In genomic region chr14:61319706-61320105, GRCh38 we compare ENCODE assay signal across 26 cellular contexts. TPM values are rescaled to one million over a fixed set of nuclear protein-coding genes. Genes with fewer than 3 reads are reported as not detected.
DNase-seq lines count a peak whose midpoint lies in the region; ATAC-seq, FAIRE-seq and TF ChIP-seq lines count a peak whose summit lies in the region.
"Had no signal": no experiment of that assay in that cellular context is flagged by ENCODE, and none has a peak within 500 bp of the region (broad histone marks: within the 10 kb centered on the region; RNA-seq: fewer than 3 reads in every experiment).

No MANE protein-coding gene starts in this region.

- H3K9me3 ChIP-seq in HepG2 (ENCODE audit: low read length) (no peaks in the 10 kb centered on the region), right lobe of liver (no peaks in the 10 kb centered on the region), Loucy (ENCODE audit: insufficient read depth, low read depth, low read length) (no peaks in the 10 kb centered on the region), thyroid gland (no peaks in the 10 kb centered on the region), MG63 (no peaks in the 10 kb centered on the region)
- H3K9me3 ChIP-seq: A549, BE2C, Caco-2, HAP-1 had no signal

- no TSS peak for BruUV-seq in HepG2 (replicated peaks; lab: Mats Ljungman, UMichigan)

- no peak for TF ChIP-seq RAD21 in HepG2 (CRISPR knock-in tag; IDR thresholded peaks at IDR 0.05)

- H3K27me3 ChIP-seq in HepG2 (ENCODE audit: control insufficient read depth in 1 of 2, insufficient read depth in 2 of 2, low read length in 2 of 2) (peaks cover 0 to 17% of the 10 kb centered on the region in 2 experiments; a peak in 2 of 5 replicates), right lobe of liver (no peaks in the 10 kb centered on the region), Loucy (ENCODE audit: insufficient read depth, low read length, poor library complexity, severe bottlenecking) (no peaks in the 10 kb centered on the region), thyroid gland (no peaks in the 10 kb centered on the region), MG63 (no peaks in the 10 kb centered on the region)

- no peak for FAIRE-seq in HepG2 (lab: Jason Lieb, UNC)
- FAIRE-seq: A549, D721Med, G401.6, GM19239, H54 had no signal

- H3K36me3 ChIP-seq in HepG2 (replicated peaks in 1 of 2; ENCODE audit: control insufficient read depth in 1 of 2, insufficient read depth in 2 of 2, low read length in 2 of 2) (no peaks in the 10 kb centered on the region), right lobe of liver (no peaks in the 10 kb centered on the region), Loucy (ENCODE audit: insufficient read depth, low read length) (no peaks in the 10 kb centered on the region), thyroid gland (no peaks in the 10 kb centered on the region), MG63 (no peaks in the 10 kb centered on the region)
- H3K36me3 ChIP-seq: BE2C; BLaER1 treated with 17β-estradiol and CSF1 and Interleukin-3, amounts not matched to agents 10 nM and 100 nM; HAP-1 had no signal

- peaks cover 14% of the 10 kb centered on the region for H3K4me1 Mint-ChIP-seq in activated T-helper 1 cell treated with anti-CD3 and anti-CD28 coated beads, Interleukin-12 subunit alpha, Interleukin-12 subunit beta, Interleukin-2, Interleukin-4 antibody, amounts not matched to agents 30 ng/mL and 10 ng/mL and 1 ng/mL, durations not matched to agents 14 hours and 24 hours and 36 hours (ENCODE audit: low read depth)

- H3K4me1 ChIP-seq in HepG2 (ENCODE audit: insufficient read depth, low read length), result no peaks in the 10 kb centered on the region
- peaks cover 0 to 14% (median 0%) of the 10 kb centered on the region in 4 donors for H3K4me1 ChIP-seq in right lobe of liver
- peaks cover 32% of the 10 kb centered on the region for H3K4me1 ChIP-seq in Loucy (ENCODE audit: insufficient read depth, low read length, poor library complexity, severe bottlenecking)
- H3K4me1 ChIP-seq in thyroid gland, result peaks cover 11 to 33% of the 10 kb centered on the region in 2 donors
- H3K4me1 ChIP-seq: BE2C had no signal

- ATAC-seq in HepG2 (no peak), right lobe of liver (no peak)
- ATAC-seq: A549; CD8-positive, alpha-beta T cell had no signal

- no peak overlapping the region for H3K27ac Mint-ChIP-seq in activated T-helper 1 cell treated with anti-CD3 and anti-CD28 coated beads, Interleukin-12 subunit alpha, Interleukin-12 subunit beta, Interleukin-2, Interleukin-4 antibody, amounts not matched to agents 30 ng/mL and 10 ng/mL and 1 ng/mL, durations not matched to agents 14 hours and 24 hours and 36 hours
- H3K27ac Mint-ChIP-seq: CD8-positive, alpha-beta T cell; HFFc6 had no signal

- H4K20me1 ChIP-seq in HepG2 (ENCODE audit: insufficient read depth, low read length) (no peaks in the 10 kb centered on the region), Loucy (ENCODE audit: insufficient read depth, low read length, poor library complexity, severe bottlenecking) (peaks cover 17% of the 10 kb centered on the region)
- H4K20me1 ChIP-seq: BLaER1 treated with 17β-estradiol and CSF1 and Interleukin-3, amounts not matched to agents 10 nM and 100 nM had no signal

- TF ChIP-seq EP300 in HepG2 (IDR thresholded peaks at IDR 0.05; ENCODE audit: low read depth in 2 of 2, low read length in 2 of 2) (no peak), HepG2 (CRISPR knock-in tag; IDR thresholded peaks at IDR 0.05; ENCODE audit: borderline replicate concordance) (no peak)

- H3K27me3 Mint-ChIP-seq in activated T-helper 1 cell treated with anti-CD3 and anti-CD28 coated beads, Interleukin-12 subunit alpha, Interleukin-12 subunit beta, Interleukin-2, Interleukin-4 antibody, amounts not matched to agents 30 ng/mL and 10 ng/mL and 1 ng/mL, durations not matched to agents 14 hours and 24 hours and 36 hours (ENCODE audit: insufficient read depth), result no peaks in the 10 kb centered on the region

- H3K9me3 Mint-ChIP-seq in activated T-helper 1 cell treated with anti-CD3 and anti-CD28 coated beads, Interleukin-12 subunit alpha, Interleukin-12 subunit beta, Interleukin-2, Interleukin-4 antibody, amounts not matched to agents 30 ng/mL and 10 ng/mL and 1 ng/mL, durations not matched to agents 14 hours and 24 hours and 36 hours, result peaks cover 1% of the 10 kb centered on the region
- H3K9me3 Mint-ChIP-seq: HFFc6 had no signal

- H2AFZ ChIP-seq in HepG2 (ENCODE audit: low read length) (peak overlapping the region; percentile 27), Loucy (ENCODE audit: low read length) (no peak overlapping the region)

- H3K9me2 ChIP-seq in Loucy (replicated peaks; ENCODE audit: low read depth, low read length), result no peaks in the 10 kb centered on the region

- H3K4me3 ChIP-seq in HepG2 (replicated peaks in 1 of 3; ENCODE audit: insufficient read depth in 1 of 3, low read depth in 2 of 3, low read length in 3 of 3) (no peak overlapping the region), right lobe of liver (no peak overlapping the region), Loucy (ENCODE audit: low read length, poor library complexity, severe bottlenecking) (no peak overlapping the region), thyroid gland (replicated peaks in 1 of 3) (no peak overlapping the region), MG63 (no peak overlapping the region)
- H3K4me3 ChIP-seq: A549; BLaER1 treated with 17β-estradiol and CSF1 and Interleukin-3, amounts not matched to agents 10 nM and 100 nM; HAP-1 had no signal

- H3K4me3 Mint-ChIP-seq in activated T-helper 1 cell treated with anti-CD3 and anti-CD28 coated beads, Interleukin-12 subunit alpha, Interleukin-12 subunit beta, Interleukin-2, Interleukin-4 antibody, amounts not matched to agents 30 ng/mL and 10 ng/mL and 1 ng/mL, durations not matched to agents 14 hours and 24 hours and 36 hours, result no peak overlapping the region
- H3K4me3 Mint-ChIP-seq: CD8-positive, alpha-beta T cell; HFFc6 had no signal

- H3K27ac ChIP-seq in HepG2 (ENCODE audit: extremely low read length, insufficient read depth, low read length) (no peak overlapping the region), right lobe of liver (no peak overlapping the region), thyroid gland (peak overlapping the region; percentile 84 to 87 (median 84))
- H3K27ac ChIP-seq: A549; BLaER1 treated with 17β-estradiol and CSF1 and Interleukin-3, amounts not matched to agents 10 nM and 100 nM had no signal

- H3K9ac ChIP-seq in HepG2 (ENCODE audit: insufficient read depth, low read depth, low read length), result no peak overlapping the region
- H3K9ac ChIP-seq in Loucy (ENCODE audit: low read depth, low read length, poor library complexity, severe bottlenecking), result no peak overlapping the region
- H3K9ac ChIP-seq: BLaER1 treated with 17β-estradiol and CSF1 and Interleukin-3, amounts not matched to agents 10 nM and 100 nM had no signal

- POLR2A ChIA-PET in HepG2 (lab: Yijun Ruan, JAX), result no interaction called here

- H3K79me2 ChIP-seq in HepG2 (ENCODE audit: insufficient read depth, low read length) (no peaks in the 10 kb centered on the region), Loucy (ENCODE audit: insufficient read depth, low read length) (peaks cover 43% of the 10 kb centered on the region)

- intact Hi-C loops in HepG2 (cut with micrococcal nuclease; ENCODE audit: unreplicated experiment), result no loop called here
- intact Hi-C loops in right lobe of liver (cut with DNase I), result no loop called here
- intact Hi-C loops in thyroid gland (cut with DNase I), result no loop called here
- intact Hi-C loops in activated T-helper 1 cell treated with anti-CD3 and anti-CD28 coated beads, Interleukin-12 subunit alpha, Interleukin-12 subunit beta, Interleukin-2, Interleukin-4 antibody, amounts not matched to agents 30 ng/mL and 10 ng/mL and 1 ng/mL, durations not matched to agents 14 hours and 24 hours and 36 hours (cut with micrococcal nuclease), result loop anchor here (2.0 to 10.0 kb wide), 4 partner anchors 23 to 1225 kb away; partner anchors contain the start of genes PCNX4 and TMEM30B

- DNase-seq in HepG2 (ENCODE audit: low spot score) (no peak), right lobe of liver (no peak), ELF-1 (ENCODE audit: low read depth, low spot score) (peak; percentile 23), thyroid gland (peak; percentile 58 to 62), MG63 (no peak), GM19240 (ENCODE audit: insufficient read length, low spot score) (no peak)
- DNase-seq in activated T-helper 1 cell treated with anti-CD3 and anti-CD28 coated beads, Interleukin-12 subunit alpha, Interleukin-12 subunit beta, Interleukin-2, Interleukin-4 antibody, amounts not matched to agents 30 ng/mL and 10 ng/mL and 1 ng/mL, durations not matched to agents 14 hours and 24 hours and 36 hours (ENCODE audit: low spot score), result no peak
- DNase-seq: 8988T; ACHN; AML-193; BE2C; Caco-2; CD8-positive, alpha-beta T cell; DMS 273 treated with DMSO at 0.1 percent for 48 hours; DMS79; GOT3; HFFc6 had no signal

- H3K36me3 Mint-ChIP-seq in activated T-helper 1 cell treated with anti-CD3 and anti-CD28 coated beads, Interleukin-12 subunit alpha, Interleukin-12 subunit beta, Interleukin-2, Interleukin-4 antibody, amounts not matched to agents 30 ng/mL and 10 ng/mL and 1 ng/mL, durations not matched to agents 14 hours and 24 hours and 36 hours (ENCODE audit: low read depth), result peaks cover 16% of the 10 kb centered on the region

- no peak for TF ChIP-seq POLR2A in HepG2 (IDR thresholded peaks at IDR 0.05; ENCODE audit: insufficient read depth in 1 of 2, low read depth in 2 of 2, low read length in 2 of 2)
- TF ChIP-seq POLR2A in right lobe of liver (IDR thresholded peaks at IDR 0.05), result no peak
- peak in 1 of 2 donors; percentile 15 for TF ChIP-seq POLR2A in thyroid gland (IDR thresholded peaks at IDR 0.05)

- CTCF ChIA-PET in HepG2 (lab: Yijun Ruan, JAX; ENCODE audit: low intra/inter-chr PET ratio, low total read pairs), result no interaction called here

- no peak for TF ChIP-seq CTCF in HepG2 (CRISPR knock-in tag; IDR thresholded peaks at IDR 0.05)
- TF ChIP-seq CTCF in right lobe of liver (IDR thresholded peaks at IDR 0.05), result no peak
- TF ChIP-seq CTCF in Loucy (conservative IDR thresholded peaks at IDR 0.05; ENCODE audit: low read length), result no peak
- TF ChIP-seq CTCF in thyroid gland (IDR thresholded peaks at IDR 0.05), result no peak

- no peak overlapping the region for H3K4me2 ChIP-seq in HepG2 (ENCODE audit: low read depth, low read length)
- H3K4me2 ChIP-seq in Loucy (ENCODE audit: low read depth, low read length, poor library complexity, severe bottlenecking), result peak overlapping the region; percentile 3
- H3K4me2 ChIP-seq: A549 had no signal

- no peaks in the 10 kb centered on the region; the same call in 1 of the 2 replicates for H3F3A ChIP-seq in Loucy (ENCODE audit: low read depth)

- in situ Hi-C loops in HepG2 (cut with HindIII; ENCODE audit: extremely low pct_ligation_motif_present, low pct_unique_long_range_greater_than_20kb), result no loop called here

- WGBS in HepG2 (ENCODE audit: low lambda C conversion rate), result 29% methylated on average over 6 of the region's 6 CpGs
- WGBS in right lobe of liver (ENCODE audit: insufficient coverage, low coverage, low lambda C conversion rate, missing lambda C conversion rate), result 89% methylated on average over 3 of the region's 6 CpGs
- WGBS in thyroid gland, 2 donors, result 38 to 49% methylated on average over 6 of the region's 6 CpGs

RNA-seq across cellular contexts. Expression of gene PRKCH, which starts 1.7 kb away (rescaled TPM):
- total RNA-seq in HepG2 (2016; rRNA removed; fragmentation: Illumina TruSeq; extraction: Trizol) (1.3 and 1.9 TPM in 2 replicates), right lobe of liver (10 to 100 TPM in 2 of 6 experiments, 1 to 10 TPM in 4; 5.0 to 12.1 (median 8.8) TPM), thyroid gland (10 to 100 TPM; 34.0 to 68.7 (median 49.8) TPM)
- total RNA-seq in HepG2 (2016; cell fraction: cytosol; rRNA removed; fragmentation: Illumina TruSeq; extraction: Trizol; ENCODE audit: low read depth), result 0.40 and 0.44 TPM in 2 replicates
- total RNA-seq in HepG2 (2016; cell fraction: insoluble cytoplasmic fraction; rRNA removed; fragmentation: Illumina TruSeq; extraction: Trizol), result 1.0 and 1.8 TPM in 2 replicates
- total RNA-seq in HepG2 (2016; cell fraction: membrane; rRNA removed; fragmentation: Illumina TruSeq; extraction: Trizol), result 0.93 and 1.4 TPM in 2 replicates
- total RNA-seq in HepG2 (2016; cell fraction: nucleus; rRNA removed; fragmentation: Illumina TruSeq; extraction: Trizol), result 2.2 and 3.9 TPM in 2 replicates
- polyA plus RNA-seq in HepG2 (2011; rRNA removed), result 0.47 and 0.48 TPM in 2 replicates
- polyA plus RNA-seq in HepG2 (2011; cell fraction: cytosol; rRNA removed), result 0.31 and 0.72 TPM in 2 replicates
- 0.48 and 0.74 TPM in 2 replicates for polyA plus RNA-seq in HepG2 (2011; cell fraction: nucleus; rRNA removed)
- 0.24 and 1.3 TPM in 2 replicates for polyA plus RNA-seq in HepG2 (2012)
- polyA plus RNA-seq in HepG2 (2016; cell fraction: cytosol; fragmentation: Illumina TruSeq; extraction: Trizol; ENCODE audit: low read depth), result 0.06 and 0.10 TPM in 2 replicates
- 0.99 and 1.9 TPM in 2 replicates for polyA plus RNA-seq in HepG2 (2016; cell fraction: insoluble cytoplasmic fraction; fragmentation: Illumina TruSeq; extraction: Trizol; ENCODE audit: low read depth)
- polyA plus RNA-seq in HepG2 (2016; cell fraction: membrane; fragmentation: Illumina TruSeq; extraction: Trizol; ENCODE audit: low read depth), result 0.19 and 0.48 TPM in 2 replicates
- polyA plus RNA-seq in HepG2 (2016; cell fraction: nucleus; fragmentation: Illumina TruSeq; extraction: Trizol; ENCODE audit: insufficient read depth, low read depth), result 0.91 and 1.4 TPM in 2 replicates
- 1.9 and 3.2 TPM in 2 replicates for polyA minus RNA-seq in HepG2 (2011; rRNA and poly(A)+ RNA removed; ENCODE audit: low replicate concordance)
- polyA minus RNA-seq in HepG2 (2011; cell fraction: cytosol; rRNA and poly(A)+ RNA removed), result 1.7 TPM in 1 of 2 replicates, not detected in the other
- 1.2 and 1.3 TPM in 2 replicates for polyA minus RNA-seq in HepG2 (2011; cell fraction: nucleus; rRNA and poly(A)+ RNA removed)
- 5.3 and 6.0 TPM in 2 replicates for total RNA-seq in MG63 (2014; rRNA removed; shearing (Covaris generic); ENCODE audit: low replicate concordance)
- total RNA-seq in activated T-helper 1 cell treated with anti-CD3 and anti-CD28 coated beads, Interleukin-12 subunit alpha, Interleukin-12 subunit beta, Interleukin-2, Interleukin-4 antibody, amounts not matched to agents 30 ng/mL and 10 ng/mL and 1 ng/mL, durations not matched to agents 14 hours and 24 hours and 36 hours, result 145 and 151 TPM in 2 replicates

RNA-seq across cellular contexts. Expression of gene TMEM30B, which starts 38.6 kb away (rescaled TPM):
- total RNA-seq in HepG2 (2016; rRNA removed; fragmentation: Illumina TruSeq; extraction: Trizol) (not detected in 2 replicates), right lobe of liver (1 to 10 TPM; 4.5 to 10.0 (median 6.7) TPM), thyroid gland (100 to 1,000 TPM in 3 of 4 donors, 10 to 100 TPM in 1; 91.0 to 153 (median 124) TPM)
- total RNA-seq in HepG2 (2016; cell fraction: cytosol; rRNA removed; fragmentation: Illumina TruSeq; extraction: Trizol; ENCODE audit: low read depth), result not detected in 2 replicates
- total RNA-seq in HepG2 (2016; cell fraction: insoluble cytoplasmic fraction; rRNA removed; fragmentation: Illumina TruSeq; extraction: Trizol), result not detected in 2 replicates
- not detected in 2 replicates for total RNA-seq in HepG2 (2016; cell fraction: membrane; rRNA removed; fragmentation: Illumina TruSeq; extraction: Trizol)
- total RNA-seq in HepG2 (2016; cell fraction: nucleus; rRNA removed; fragmentation: Illumina TruSeq; extraction: Trizol), result not detected in 2 replicates
- polyA plus RNA-seq in HepG2 (2011; rRNA removed), result not detected in 2 replicates
- not detected in 2 replicates for polyA plus RNA-seq in HepG2 (2011; cell fraction: cytosol; rRNA removed)
- not detected in 2 replicates for polyA plus RNA-seq in HepG2 (2011; cell fraction: nucleus; rRNA removed)
- polyA plus RNA-seq in HepG2 (2012), result not detected in 2 replicates
- polyA plus RNA-seq in HepG2 (2016; cell fraction: cytosol; fragmentation: Illumina TruSeq; extraction: Trizol; ENCODE audit: low read depth), result not detected in 2 replicates
- polyA plus RNA-seq in HepG2 (2016; cell fraction: insoluble cytoplasmic fraction; fragmentation: Illumina TruSeq; extraction: Trizol; ENCODE audit: low read depth), result not detected in 2 replicates
- polyA plus RNA-seq in HepG2 (2016; cell fraction: membrane; fragmentation: Illumina TruSeq; extraction: Trizol; ENCODE audit: low read depth), result not detected in 2 replicates
- polyA plus RNA-seq in HepG2 (2016; cell fraction: nucleus; fragmentation: Illumina TruSeq; extraction: Trizol; ENCODE audit: insufficient read depth, low read depth), result not detected in 2 replicates
- polyA minus RNA-seq in HepG2 (2011; rRNA and poly(A)+ RNA removed; ENCODE audit: low replicate concordance), result 0.12 TPM in 1 of 2 replicates, not detected in the other
- not detected in 2 replicates for polyA minus RNA-seq in HepG2 (2011; cell fraction: cytosol; rRNA and poly(A)+ RNA removed)
- polyA minus RNA-seq in HepG2 (2011; cell fraction: nucleus; rRNA and poly(A)+ RNA removed), result not detected in 2 replicates
- total RNA-seq in MG63 (2014; rRNA removed; shearing (Covaris generic); ENCODE audit: low replicate concordance), result not detected in 2 replicates
- total RNA-seq in activated T-helper 1 cell treated with anti-CD3 and anti-CD28 coated beads, Interleukin-12 subunit alpha, Interleukin-12 subunit beta, Interleukin-2, Interleukin-4 antibody, amounts not matched to agents 30 ng/mL and 10 ng/mL and 1 ng/mL, durations not matched to agents 14 hours and 24 hours and 36 hours, result 0.26 and 0.56 TPM in 2 replicates
- total RNA-seq: Daoy, HFFc6 had no signal

Comparison
In these comparisons a context has a peak if more than half of its experiments do, and no peak if none do; other contexts are left out.
1. DNase-seq: peak in ELF-1 (single experiment) and thyroid gland (2 of 2); none in HepG2 (single experiment), right lobe of liver (0 of 3), MG63 (single experiment), GM19240 (single experiment) and activated T-helper 1 cell treated with anti-CD3 and anti-CD28 coated beads, Interleukin-12 subunit alpha, Interleukin-12 subunit beta, Interleukin-2, Interleukin-4 antibody, amounts not matched to agents 30 ng/mL and 10 ng/mL and 1 ng/mL, durations not matched to agents 14 hours and 24 hours and 36 hours (single experiment).
2. H3K27ac ChIP-seq: peak in thyroid gland (3 of 3); none in HepG2 (single experiment) and right lobe of liver (0 of 3).
3. RNA of gene TMEM30B, which starts 38.6 kb away (total RNA-seq): 91.0 to 153 TPM in thyroid gland; 4.5 to 10.0 TPM in right lobe of liver, 0.26 to 0.56 TPM in activated T-helper 1 cell treated with anti-CD3 and anti-CD28 coated beads, Interleukin-12 subunit alpha, Interleukin-12 subunit beta, Interleukin-2, Interleukin-4 antibody, amounts not matched to agents 30 ng/mL and 10 ng/mL and 1 ng/mL, durations not matched to agents 14 hours and 24 hours and 36 hours, not detected in HepG2 and not detected in MG63; every median in the first group is over 4 times any median in the second.